20 cellular contexts compared by ENCODE assay signal in genomic region chr12:30982413-30982812, GRCh38. TPM values are rescaled to one million over a fixed set of nuclear protein-coding genes. Genes with fewer than 3 reads are reported as not detected.
"Had no signal": no experiment of that assay in that cellular context is flagged by ENCODE, and none has a peak within 500 bp of the region (broad histone marks: within the 10 kb centered on the region; RNA-seq: fewer than 3 reads in every experiment).

No MANE protein-coding gene starts in this region.

- H3K27me3 ChIP-seq: left lung, neutrophil, spleen, tibial nerve, uterus had no signal

- H3K9me3 ChIP-seq: left lung, lower lobe of right lung, neutrophil, psoas muscle, spleen, tibial nerve, uterus had no signal

- H3K4me3 ChIP-seq: left lung, lower lobe of right lung, psoas muscle, skin epidermis, spleen, tibial nerve, uterus had no signal

- H3K9ac ChIP-seq: parathyroid adenoma had no signal

- H3K36me3 ChIP-seq: left lung, lower lobe of right lung, neutrophil, spleen, tibial nerve, uterus had no signal

- FAIRE-seq: kidney had no signal

- H2AFZ ChIP-seq: parathyroid adenoma had no signal

- DNase-seq: hippocampal formation; kidney; left colon; left lung; lower lobe of right lung; mammary epithelial cell; mesenchymal stem cell; naive thymus-derived CD8-positive, alpha-beta T cell; occipital lobe; psoas muscle; spleen; stimulated activated CD4-positive, alpha-beta T cell treated with anti-CD3 and anti-CD28 coated beads, Interleukin-4, amount 100 ng/mL, for 24 hours; stimulated activated naive CD4-positive, alpha-beta T cell treated with Interleukin-2 at 50 U/mL for 16 hours; stimulated activated naive CD8-positive, alpha-beta T cell treated with anti-CD3 and anti-CD28 coated beads, Interleukin-15, amount 100 ng/mL, for 72 hours; substantia nigra; uterus had no signal

- H3K4me1 ChIP-seq: left lung, lower lobe of right lung, psoas muscle, uterus had no signal

- H3K27ac ChIP-seq: left lung, lower lobe of right lung, neutrophil, parathyroid adenoma, psoas muscle, skin epidermis, spleen, tibial nerve, uterus had no signal

RNA-seq across cellular contexts. Expression of gene TSPAN11, which starts 55.9 kb away (rescaled TPM):
- polyA plus RNA-seq: naive thymus-derived CD8-positive, alpha-beta T cell had no signal
